38 cellular contexts compared by ENCODE assay signal in the genomic region with DNA sequence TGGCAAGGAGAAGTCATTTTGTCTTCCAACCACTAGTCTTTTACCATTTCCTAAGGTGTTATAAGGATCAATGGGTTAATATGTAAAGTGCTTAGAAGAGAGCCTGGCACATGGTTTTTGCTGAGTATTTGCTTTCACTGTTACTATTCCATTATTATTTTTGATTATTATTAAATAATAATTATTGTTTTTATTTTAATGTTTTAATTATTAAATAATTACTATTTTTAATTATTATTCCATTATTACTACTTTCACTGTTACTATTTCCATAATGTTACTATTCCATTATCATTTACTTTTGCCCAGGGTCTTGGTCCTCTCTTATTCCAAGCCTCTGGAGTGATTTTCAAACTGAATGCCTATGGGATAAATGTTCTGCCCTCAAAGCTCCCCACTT.
"Had no signal": no experiment of that assay in that cellular context is flagged by ENCODE, and none has a peak within 500 bp of the region (broad histone marks: within the 10 kb centered on the region; RNA-seq: fewer than 3 reads in every experiment).

No MANE protein-coding gene starts in this region.

- H3K9me3 ChIP-seq: ascending aorta had no signal

- H3K36me3 Mint-ChIP-seq: activated CD8-positive, alpha-beta memory T cell treated with anti-CD3 and anti-CD28 coated beads, Interleukin-2, amount 10 ng/mL, durations not matched to agents 7 days and 5 days; activated naive CD4-positive, alpha-beta T cell treated with anti-CD3 and anti-CD28 coated beads, Interleukin-2, amount 10 ng/mL, durations not matched to agents 7 days and 5 days; activated naive CD4-positive, alpha-beta T cell treated with anti-CD3 and anti-CD28 coated beads, Interleukin-2, amount 50 U/mL, for 24 hours; activated naive CD8-positive, alpha-beta T cell; activated naive CD8-positive, alpha-beta T cell treated with anti-CD3 and anti-CD28 coated beads, Interleukin-2, amount 10 ng/mL, durations not matched to agents 7 days and 5 days had no signal

- FAIRE-seq: bronchial epithelial cell, TTC549 had no signal

- H3K27ac Mint-ChIP-seq: activated CD4-positive, alpha-beta memory T cell treated with anti-CD3 and anti-CD28 coated beads, Interleukin-2, amount 10 ng/mL, durations not matched to agents 7 days and 5 days; activated CD4-positive, alpha-beta T cell treated with anti-CD3 and anti-CD28 coated beads for 36 hours; activated CD4-positive, alpha-beta T cell treated with anti-CD3 and anti-CD28 coated beads, Interleukin-2, amount 10 ng/mL, durations not matched to agents 7 days and 5 days; activated CD8-positive, alpha-beta memory T cell treated with anti-CD3 and anti-CD28 coated beads, Interleukin-2, amount 10 ng/mL, durations not matched to agents 7 days and 5 days; activated CD8-positive, alpha-beta T cell treated with anti-CD3 and anti-CD28 coated beads, Interleukin-2, amount 10 ng/mL, durations not matched to agents 7 days and 5 days; activated naive CD4-positive, alpha-beta T cell treated with anti-CD3 and anti-CD28 coated beads, Interleukin-2, amount 10 ng/mL, durations not matched to agents 7 days and 5 days; activated naive CD4-positive, alpha-beta T cell treated with anti-CD3 and anti-CD28 coated beads, Interleukin-2, amount 50 U/mL, for 24 hours; activated naive CD8-positive, alpha-beta T cell; activated naive CD8-positive, alpha-beta T cell treated with anti-CD3 and anti-CD28 coated beads, Interleukin-2, amount 10 ng/mL, durations not matched to agents 7 days and 5 days; activated naive CD8-positive, alpha-beta T cell treated with anti-CD3 and anti-CD28 coated beads, Interleukin-2, amount 50 U/mL, for 24 hours; activated T-cell treated with anti-CD3 and anti-CD28 coated beads, Interleukin-2, amount 50 U/mL, for 24 hours; activated T-helper 2 cell treated with anti-CD3 and anti-CD28 coated beads, Interferon-gamma antibody, Interleukin-2, Interleukin-4, amounts not matched to agents 10 μg/mL and 5 μg/mL and 100 μg/mL, durations not matched to agents 14 hours and 24 hours and 36 hours; T-helper 1 cell treated with Interleukin-12 subunit alpha and Interleukin-12 subunit beta and Interleukin-4 antibody, amounts not matched to agents 30 μg/mL and 1 μg/mL, for 36 hours; T-helper 2 cell treated with Interferon-gamma antibody and Interleukin-4, amounts not matched to agents 5 μg/mL and 100 μg/mL, for 36 hours had no signal

- DNase-seq: activated CD4-positive, alpha-beta memory T cell treated with anti-CD3 and anti-CD28 coated beads, Interleukin-2, amount 10 ng/mL, durations not matched to agents 7 days and 5 days; activated CD4-positive, alpha-beta T cell treated with anti-CD3 and anti-CD28 coated beads for 1 hour; activated CD4-positive, alpha-beta T cell treated with anti-CD3 and anti-CD28 coated beads for 36 hours; activated CD4-positive, alpha-beta T cell treated with anti-CD3 and anti-CD28 coated beads for 48 hours; activated CD4-positive, alpha-beta T cell treated with anti-CD3 and anti-CD28 coated beads, Interleukin-2, amount 10 ng/mL, durations not matched to agents 7 days and 5 days; activated CD4-positive, alpha-beta T cell treated with anti-CD3 and anti-CD28 coated beads, Interleukin-2, amount 50 U/mL, for 48 hours; activated CD4-positive, CD25-positive, alpha-beta regulatory T cell; activated CD8-positive, alpha-beta memory T cell treated with anti-CD3 and anti-CD28 coated beads for 24 hours; activated CD8-positive, alpha-beta memory T cell treated with anti-CD3 and anti-CD28 coated beads, Interleukin-2, amount 10 ng/mL, durations not matched to agents 7 days and 5 days; activated CD8-positive, alpha-beta memory T cell treated with anti-CD3 and anti-CD28 coated beads, Interleukin-2, amount 50 U/mL, for 48 hours; activated CD8-positive, alpha-beta T cell treated with anti-CD3 and anti-CD28 coated beads, Interleukin-2, amount 10 ng/mL, durations not matched to agents 7 days and 5 days; activated effector memory CD4-positive, alpha-beta T cell treated with Interleukin-2 at 50 U/mL for 16 hours; activated gamma-delta T cell; activated naive CD4-positive, alpha-beta T cell treated with anti-CD3 and anti-CD28 coated beads, Interleukin-2, amount 10 ng/mL, durations not matched to agents 7 days and 5 days; activated naive CD4-positive, alpha-beta T cell treated with Interleukin-2 at 50 U/mL for 16 hours; activated naive CD8-positive, alpha-beta T cell treated with anti-CD3 and anti-CD28 coated beads, Interleukin-2, amount 10 ng/mL, durations not matched to agents 7 days and 5 days; activated naive CD8-positive, alpha-beta T cell treated with anti-CD3 and anti-CD28 coated beads, Interleukin-2, amount 50 U/mL, for 24 hours; activated T-cell treated with anti-CD3 and anti-CD28 coated beads, Interleukin-2, amount 50 U/mL, for 24 hours; activated T-cell treated with anti-CD3 and anti-CD28 coated beads, Interleukin-2, amount 50 U/mL, for 48 hours; amygdala; anterior cingulate cortex; caudate nucleus; cerebellar nuclear complex; T-helper 1 cell; T-helper 2 cell; T-helper 9 cell had no signal

- H3K27ac ChIP-seq: ascending aorta, cardiac muscle cell, VCaP had no signal

- H3K4me3 Mint-ChIP-seq: activated CD4-positive, alpha-beta memory T cell treated with anti-CD3 and anti-CD28 coated beads, Interleukin-2, amount 10 ng/mL, durations not matched to agents 7 days and 5 days; activated CD4-positive, alpha-beta T cell treated with anti-CD3 and anti-CD28 coated beads for 36 hours; activated CD4-positive, alpha-beta T cell treated with anti-CD3 and anti-CD28 coated beads, Interleukin-2, amount 10 ng/mL, durations not matched to agents 7 days and 5 days; activated CD8-positive, alpha-beta memory T cell treated with anti-CD3 and anti-CD28 coated beads, Interleukin-2, amount 10 ng/mL, durations not matched to agents 7 days and 5 days; activated CD8-positive, alpha-beta T cell treated with anti-CD3 and anti-CD28 coated beads, Interleukin-2, amount 10 ng/mL, durations not matched to agents 7 days and 5 days; activated naive CD4-positive, alpha-beta T cell treated with anti-CD3 and anti-CD28 coated beads, Interleukin-2, amount 10 ng/mL, durations not matched to agents 7 days and 5 days; activated naive CD4-positive, alpha-beta T cell treated with anti-CD3 and anti-CD28 coated beads, Interleukin-2, amount 50 U/mL, for 24 hours; activated naive CD8-positive, alpha-beta T cell; activated naive CD8-positive, alpha-beta T cell treated with anti-CD3 and anti-CD28 coated beads, Interleukin-2, amount 10 ng/mL, durations not matched to agents 7 days and 5 days; activated naive CD8-positive, alpha-beta T cell treated with anti-CD3 and anti-CD28 coated beads, Interleukin-2, amount 50 U/mL, for 24 hours; activated T-cell treated with anti-CD3 and anti-CD28 coated beads, Interleukin-2, amount 50 U/mL, for 24 hours; brain; central memory CD8-positive, alpha-beta T cell; T-helper 1 cell treated with Interleukin-12 subunit alpha and Interleukin-12 subunit beta and Interleukin-4 antibody, amounts not matched to agents 30 μg/mL and 1 μg/mL, for 36 hours; T-helper 2 cell treated with Interferon-gamma antibody and Interleukin-4, amounts not matched to agents 5 μg/mL and 100 μg/mL, for 36 hours had no signal

- H3K27me3 Mint-ChIP-seq: activated CD4-positive, alpha-beta memory T cell treated with anti-CD3 and anti-CD28 coated beads, Interleukin-2, amount 10 ng/mL, durations not matched to agents 7 days and 5 days; activated CD4-positive, alpha-beta T cell treated with anti-CD3 and anti-CD28 coated beads for 36 hours; activated CD4-positive, alpha-beta T cell treated with anti-CD3 and anti-CD28 coated beads, Interleukin-2, amount 10 ng/mL, durations not matched to agents 7 days and 5 days; activated CD8-positive, alpha-beta memory T cell treated with anti-CD3 and anti-CD28 coated beads, Interleukin-2, amount 10 ng/mL, durations not matched to agents 7 days and 5 days; activated naive CD4-positive, alpha-beta T cell treated with anti-CD3 and anti-CD28 coated beads, Interleukin-2, amount 10 ng/mL, durations not matched to agents 7 days and 5 days; activated naive CD4-positive, alpha-beta T cell treated with anti-CD3 and anti-CD28 coated beads, Interleukin-2, amount 50 U/mL, for 24 hours; activated naive CD8-positive, alpha-beta T cell; activated naive CD8-positive, alpha-beta T cell treated with anti-CD3 and anti-CD28 coated beads, Interleukin-2, amount 10 ng/mL, durations not matched to agents 7 days and 5 days; activated naive CD8-positive, alpha-beta T cell treated with anti-CD3 and anti-CD28 coated beads, Interleukin-2, amount 50 U/mL, for 24 hours; activated T-cell treated with anti-CD3 and anti-CD28 coated beads, Interleukin-2, amount 50 U/mL, for 24 hours had no signal

- H3K4me1 Mint-ChIP-seq: activated CD4-positive, alpha-beta memory T cell treated with anti-CD3 and anti-CD28 coated beads, Interleukin-2, amount 10 ng/mL, durations not matched to agents 7 days and 5 days; activated CD4-positive, alpha-beta T cell treated with anti-CD3 and anti-CD28 coated beads for 36 hours; activated CD4-positive, alpha-beta T cell treated with anti-CD3 and anti-CD28 coated beads, Interleukin-2, amount 10 ng/mL, durations not matched to agents 7 days and 5 days; activated naive CD4-positive, alpha-beta T cell treated with anti-CD3 and anti-CD28 coated beads, Interleukin-2, amount 10 ng/mL, durations not matched to agents 7 days and 5 days; activated naive CD4-positive, alpha-beta T cell treated with anti-CD3 and anti-CD28 coated beads, Interleukin-2, amount 50 U/mL, for 24 hours; activated naive CD8-positive, alpha-beta T cell treated with anti-CD3 and anti-CD28 coated beads, Interleukin-2, amount 50 U/mL, for 24 hours; brain; central memory CD8-positive, alpha-beta T cell had no signal

- H3K27me3 ChIP-seq: ascending aorta, cardiac muscle cell had no signal

- H3K4me3 ChIP-seq: ascending aorta, cardiac muscle cell had no signal

- H3K9me3 Mint-ChIP-seq: activated CD4-positive, alpha-beta memory T cell treated with anti-CD3 and anti-CD28 coated beads, Interleukin-2, amount 10 ng/mL, durations not matched to agents 7 days and 5 days; activated CD4-positive, alpha-beta T cell treated with anti-CD3 and anti-CD28 coated beads, Interleukin-2, amount 10 ng/mL, durations not matched to agents 7 days and 5 days; activated naive CD4-positive, alpha-beta T cell treated with anti-CD3 and anti-CD28 coated beads, Interleukin-2, amount 10 ng/mL, durations not matched to agents 7 days and 5 days; activated naive CD4-positive, alpha-beta T cell treated with anti-CD3 and anti-CD28 coated beads, Interleukin-2, amount 50 U/mL, for 24 hours; activated naive CD8-positive, alpha-beta T cell treated with anti-CD3 and anti-CD28 coated beads, Interleukin-2, amount 10 ng/mL, durations not matched to agents 7 days and 5 days; activated naive CD8-positive, alpha-beta T cell treated with anti-CD3 and anti-CD28 coated beads, Interleukin-2, amount 50 U/mL, for 24 hours; activated T-cell treated with anti-CD3 and anti-CD28 coated beads, Interleukin-2, amount 50 U/mL, for 24 hours; activated T-helper 2 cell treated with anti-CD3 and anti-CD28 coated beads, Interferon-gamma antibody, Interleukin-2, Interleukin-4, amounts not matched to agents 10 μg/mL and 5 μg/mL and 100 μg/mL, durations not matched to agents 14 hours and 24 hours and 36 hours; brain; central memory CD8-positive, alpha-beta T cell; T-helper 1 cell treated with Interleukin-12 subunit alpha and Interleukin-12 subunit beta and Interleukin-4 antibody, amounts not matched to agents 30 μg/mL and 1 μg/mL, for 36 hours; T-helper 2 cell treated with Interferon-gamma antibody and Interleukin-4, amounts not matched to agents 5 μg/mL and 100 μg/mL, for 36 hours had no signal

- H3K4me1 ChIP-seq: ascending aorta had no signal
